ENCODE assay signal across 17 cellular contexts in genomic region chr17:50304781-50305404, GRCh38. TPM values are rescaled to one million over a fixed set of nuclear protein-coding genes. Genes with fewer than 3 reads are reported as not detected.
DNase-seq lines count a peak whose midpoint lies in the region; ATAC-seq and TF ChIP-seq lines count a peak whose summit lies in the region.
"Had no signal": no experiment of that assay in that cellular context is flagged by ENCODE, and none has a peak within 500 bp of the region (broad histone marks: within the 10 kb centered on the region; RNA-seq: fewer than 3 reads in every experiment).

No MANE protein-coding gene starts in this region.

- POLR2A ChIA-PET in RWPE1 (lab: Yijun Ruan, JAX; ENCODE audit: low non-redundant PET), result no interaction called here

- CTCF ChIA-PET in RWPE1 (lab: Yijun Ruan, JAX), result interaction anchor here (0.6 kb wide), 2 partner anchors 91 to 102 kb away, joined by 3 to 5 read pairs; no protein-coding TSS in a partner anchor

- DNase-seq in DMS 273 (lab: John Stamatoyannopoulos, UW; ENCODE audit: unreplicated experiment), result peak; percentile 85
- DNase-seq in DMS 273 treated with DMSO at 0.1 percent for 48 hours (lab: John Stamatoyannopoulos, UW), result no peak
- no peak for DNase-seq in SK-N-MC (ENCODE audit: low read depth, low spot score)
- DNase-seq in fibroblast of peridontal ligament (ENCODE audit: extremely low read depth), result peak; percentile 71
- DNase-seq in sciatic nerve (ENCODE audit: low spot score), result no peak
- no peak for DNase-seq in 8988T
- DNase-seq in RWPE1 (ENCODE audit: low spot score), result no peak
- DNase-seq in vagina (ENCODE audit: extremely low spot score in 2 of 2), result no peak
- DNase-seq: amygdala; islet precursor cell; NCI-H1092 treated with DMSO at 0.1 percent for 48 hours; NCI-H774; occipital lobe; stimulated activated naive B cell treated with anti-CD40 and anti-IgM and Interleukin-4, amounts not matched to agents 10 μg/mL and 1 μg/mL and 100 μg/mL, for 72 hours; SW 1271 had no signal

- no peak for TF ChIP-seq CTCF in RWPE1 (conservative IDR thresholded peaks at IDR 0.05; ENCODE audit: low read depth)
- TF ChIP-seq CTCF in vagina (IDR thresholded peaks at IDR 0.05), result no peak

- H3K4me3 ChIP-seq in SK-N-MC, result no peak overlapping the region
- H3K4me3 ChIP-seq in vagina, result no peak overlapping the region

- H3K36me3 ChIP-seq in SK-N-MC (ENCODE audit: insufficient read depth, low read length) (no peaks in the 10 kb centered on the region), vagina (no peaks in the 10 kb centered on the region)

- intact Hi-C loops in sciatic nerve (cut with DNase I) (no loop called here), vagina (cut with DNase I) (loop anchor here (10.0 kb wide), 1 partner anchor 280 kb away; no protein-coding TSS in a partner anchor)

- H3K4me1 ChIP-seq in vagina, result no peaks in the 10 kb centered on the region

- ATAC-seq in sciatic nerve, result peak; percentile 76
- ATAC-seq: stimulated activated naive B cell treated with anti-CD40 and anti-IgM and Interleukin-4, amounts not matched to agents 10 μg/mL and 1 μg/mL and 100 μg/mL, for 72 hours had no signal

- no peak for TF ChIP-seq POLR2A in vagina (IDR thresholded peaks at IDR 0.05)

- peak overlapping the region; percentile 39 for H3K9ac ChIP-seq in SK-N-MC (ENCODE audit: insufficient read length)

- H3K27ac ChIP-seq in SK-N-MC, result peak overlapping the region; percentile 69
- no peak overlapping the region for H3K27ac ChIP-seq in RWPE1
- H3K27ac ChIP-seq in vagina, result no peak overlapping the region
- H3K27ac ChIP-seq: 22Rv1 had no signal

- H3K9me3 ChIP-seq in SK-N-MC (ENCODE audit: low read depth, low read length) (no peaks in the 10 kb centered on the region), vagina (no peaks in the 10 kb centered on the region)

- no peaks in the 10 kb centered on the region for H3K27me3 ChIP-seq in vagina

RNA-seq across cellular contexts. Expression of gene TMEM92, which starts 30.6 kb away (rescaled TPM):
- total RNA-seq in sciatic nerve (0.53 TPM), vagina (0.74 TPM)
- total RNA-seq: activated CD8-positive, alpha-beta memory T cell treated with anti-CD3 and anti-CD28 coated beads for 36 hours; occipital lobe had no signal

RNA-seq across cellular contexts. Expression of gene XYLT2, which starts 41.0 kb away (rescaled TPM):
- total RNA-seq in sciatic nerve (20.0 TPM), vagina (30.4 TPM)

Comparison
In these comparisons a context has a peak if more than half of its experiments do, and no peak if none do; other contexts are left out.
1. DNase-seq: peak in DMS 273 (single experiment) and fibroblast of peridontal ligament (single experiment); none in DMS 273 treated with DMSO at 0.1 percent for 48 hours (single experiment), SK-N-MC (single experiment), sciatic nerve (single experiment), 8988T (single experiment), RWPE1 (single experiment) and vagina (0 of 2).